Comparison of ENCODE assay signal across 17 cellular contexts in genomic region chr14:53808042-53808441, GRCh38.
DNase-seq lines count a peak whose midpoint lies in the region; ATAC-seq, FAIRE-seq and TF ChIP-seq lines count a peak whose summit lies in the region.
"Had no signal": no experiment of that assay in that cellular context is flagged by ENCODE, and none has a peak within 500 bp of the region (broad histone marks: within the 10 kb centered on the region; RNA-seq: fewer than 3 reads in every experiment).

No MANE protein-coding gene starts in this region.

- DNase-seq in A549 (ENCODE audit: low read depth in 1 of 2, low spot score in 1 of 2), result no peak
- no peak for DNase-seq in IMR-90
- DNase-seq in H1 (ENCODE audit: low read depth in 1 of 2, low spot score in 2 of 2), result no peak
- DNase-seq in iris pigment epithelial cell (ENCODE audit: low read depth), result peak; percentile 3
- no peak for DNase-seq in NCI-H2227 (lab: John Stamatoyannopoulos, UW; ENCODE audit: unreplicated experiment)
- no peak for DNase-seq in NCI-H446 treated with DMSO at 0.1 percent for 48 hours (lab: John Stamatoyannopoulos, UW)
- no peak for DNase-seq in dedifferentiated amniotic fluid mesenchymal stem cell (ENCODE audit: extremely low spot score)
- DNase-seq: BE2C; CD4-positive, alpha-beta memory T cell; DMS79; GOT3 had no signal

- ATAC-seq in A549, result no peak
- ATAC-seq in IMR-90 (ENCODE audit: low read depth), result peak; percentile 53
- ATAC-seq: HepG2 had no signal

- H3K79me2 ChIP-seq in H1 (ENCODE audit: control insufficient read depth in 1 of 2, insufficient read depth in 2 of 2, low read length in 2 of 2), result no peaks in the 10 kb centered on the region

- H3K4me1 ChIP-seq in A549, result peaks cover 11% of the 10 kb centered on the region; the same call in 2 of the 3 replicates
- peaks cover 3% of the 10 kb centered on the region; the same call in 1 of the 2 replicates for H3K4me1 ChIP-seq in IMR-90 (ENCODE audit: control insufficient read depth, insufficient read depth, low read length)
- H3K4me1 ChIP-seq in H1 (replicated peaks in 1 of 4; ENCODE audit: control insufficient read depth in 3 of 4, insufficient read depth in 4 of 4, low read length in 3 of 4), result no peaks in the 10 kb centered on the region
- H3K4me1 ChIP-seq: BE2C, HAP-1 had no signal

- H2AFZ ChIP-seq in IMR-90 (replicated peaks; ENCODE audit: low read length, poor library complexity) (no peak overlapping the region), H1 (ENCODE audit: low read length) (peak overlapping the region; percentile 46; the same call in 1 of the 2 replicates)

- H3K27me3 ChIP-seq in IMR-90 (ENCODE audit: control insufficient read depth, insufficient read depth, low read length), result no peaks in the 10 kb centered on the region; the same call in 1 of the 2 replicates
- H3K27me3 ChIP-seq in H1 (replicated peaks in 1 of 4; ENCODE audit: control insufficient read depth in 3 of 4, extremely low read depth in 1 of 4, insufficient read depth in 3 of 4, low read length in 3 of 4), result no peaks in the 10 kb centered on the region
- H3K27me3 ChIP-seq: BE2C had no signal

- no peaks in the 10 kb centered on the region for H3K79me1 ChIP-seq in IMR-90 (ENCODE audit: low read depth in 1 of 2, low read length in 2 of 2)
- no peaks in the 10 kb centered on the region for H3K79me1 ChIP-seq in H1 (ENCODE audit: low read depth, low read length)

- dilution Hi-C loops in IMR-90 (cut with HindIII; ENCODE audit: low sequenced_read_pairs, unreplicated experiment), result no loop called here

- H2BK20ac ChIP-seq in IMR-90 (ENCODE audit: low read depth, low read length) (no peak overlapping the region), H1 (ENCODE audit: low read length) (no peak overlapping the region)

- H3K27ac ChIP-seq in A549 (peak overlapping the region; percentile 5 to 8; a peak in 1 of 6 replicates), IMR-90 (ENCODE audit: insufficient read depth, low read length) (no peak overlapping the region), H1 (ENCODE audit: low read depth, low read length) (no peak overlapping the region)
- H3K27ac ChIP-seq: C4-2B had no signal

- H3K36me3 ChIP-seq in IMR-90 (ENCODE audit: control insufficient read depth, insufficient read depth, low read length) (no peaks in the 10 kb centered on the region), H1 (ENCODE audit: control insufficient read depth in 2 of 4, insufficient read depth in 4 of 4, low read length in 3 of 4) (no peaks in the 10 kb centered on the region)
- H3K36me3 ChIP-seq: BE2C, HAP-1 had no signal

- no peak overlapping the region for H3K9ac ChIP-seq in IMR-90 (ENCODE audit: low read depth, low read length)
- H3K9ac ChIP-seq in H1 (replicated peaks in 1 of 4; ENCODE audit: extremely low read depth in 1 of 4, low read depth in 3 of 4, low read length in 3 of 4), result no peak overlapping the region

- H3K4me3 ChIP-seq in A549 (no peak overlapping the region), IMR-90 (ENCODE audit: insufficient read depth, low read depth, low read length) (no peak overlapping the region), H1 (ENCODE audit: extremely low read depth in 1 of 4, insufficient read depth in 2 of 4, low read depth in 3 of 4, low read length in 4 of 4) (no peak overlapping the region)
- H3K4me3 ChIP-seq: HAP-1 had no signal

- H4K8ac ChIP-seq in IMR-90 (ENCODE audit: low read depth in 2 of 2, low read length in 2 of 2) (no peak overlapping the region), H1 (ENCODE audit: extremely low read depth, insufficient read depth, low read length) (no peak overlapping the region)

- H3K23me2 ChIP-seq in H1 (ENCODE audit: low read depth, low read length), result no peaks in the 10 kb centered on the region

- BruUV-seq in IMR-90 (replicated peaks; lab: Mats Ljungman, UMichigan), result no TSS peak

- TF ChIP-seq EP300 in A549 (IDR thresholded peaks at IDR 0.05), result no peak
- TF ChIP-seq EP300 in H1 (IDR thresholded peaks at IDR 0.05; ENCODE audit: borderline replicate concordance in 1 of 2, low read depth in 2 of 2, low read length in 2 of 2), result no peak

- in situ Hi-C loops in IMR-90 (cut with MboI; ENCODE audit: low sequenced_read_pairs), result no loop called here

- no peak overlapping the region for H2BK12ac ChIP-seq in H1 (ENCODE audit: low read depth, low read length)

- H3K56ac ChIP-seq in IMR-90 (ENCODE audit: extremely low read depth, insufficient read depth, low read length) (no peak overlapping the region), H1 (replicated peaks; ENCODE audit: insufficient read length, low read depth, low read length) (no peak overlapping the region)

- H3K14ac ChIP-seq in IMR-90 (replicated peaks; ENCODE audit: low read depth, low read length), result no peak overlapping the region
- no peak overlapping the region for H3K14ac ChIP-seq in H1 (ENCODE audit: insufficient read length)

- no peak overlapping the region for H2BK15ac ChIP-seq in IMR-90 (ENCODE audit: low read depth, low read length)
- no peak overlapping the region for H2BK15ac ChIP-seq in H1 (ENCODE audit: low read length)

- no peak overlapping the region for H2AK9ac ChIP-seq in IMR-90 (replicated peaks; ENCODE audit: low read depth, low read length, poor library complexity)

- H2BK5ac ChIP-seq in IMR-90 (ENCODE audit: low read depth, low read length, poor library complexity, severe bottlenecking), result no peak overlapping the region
- no peak overlapping the region for H2BK5ac ChIP-seq in H1 (ENCODE audit: low read depth, low read length)

- H4K91ac ChIP-seq in IMR-90 (ENCODE audit: insufficient read depth, low read depth, low read length), result no peak overlapping the region
- no peak overlapping the region for H4K91ac ChIP-seq in H1 (replicated peaks; ENCODE audit: insufficient read length, low read length)

- no peak overlapping the region for H4K5ac ChIP-seq in IMR-90 (ENCODE audit: low read depth, low read length)
- H4K5ac ChIP-seq in H1 (ENCODE audit: insufficient read length, low read depth, low read length), result no peak overlapping the region

- no peak overlapping the region for H3K23ac ChIP-seq in IMR-90 (ENCODE audit: low read depth, low read length)
- H3K23ac ChIP-seq in H1 (ENCODE audit: insufficient read length), result no peak overlapping the region

- no peak for TF ChIP-seq CTCF in A549 (IDR thresholded peaks at IDR 0.05)
- no peak for TF ChIP-seq CTCF in IMR-90 (conservative IDR thresholded peaks at IDR 0.05; ENCODE audit: low read depth, low read length)
- no peak for TF ChIP-seq CTCF in H1 (IDR thresholded peaks at IDR 0.05; ENCODE audit: control extremely low read depth in 1 of 3, insufficient read depth in 1 of 3, low read depth in 1 of 3, low read length in 3 of 3)

- no peak for FAIRE-seq in A549 (lab: Jason Lieb, UNC)
- no peak for FAIRE-seq in H1 (lab: Jason Lieb, UNC)
- FAIRE-seq: A204.1, G401.6, GM12891, HepG2 had no signal

- H3K18ac ChIP-seq in IMR-90 (ENCODE audit: low read depth, low read length) (no peak overlapping the region), H1 (ENCODE audit: extremely low read depth, low read length) (no peak overlapping the region)

- H3K9me3 ChIP-seq in A549 (no peaks in the 10 kb centered on the region), IMR-90 (ENCODE audit: control insufficient read depth, insufficient read depth, low read length) (no peaks in the 10 kb centered on the region), H1 (ENCODE audit: insufficient read depth in 2 of 2, low read depth in 1 of 2, low read length in 1 of 2) (no peaks in the 10 kb centered on the region)
- H3K9me3 ChIP-seq: BE2C, HAP-1 had no signal

- no peak overlapping the region for H3K4me2 ChIP-seq in A549
- no peak overlapping the region for H3K4me2 ChIP-seq in IMR-90 (ENCODE audit: low read depth, low read length)
- H3K4me2 ChIP-seq in H1 (ENCODE audit: insufficient read depth in 1 of 2, low read depth in 2 of 2, low read length in 2 of 2), result no peak overlapping the region

- CTCF ChIA-PET in A549 (lab: Yijun Ruan, JAX), result interaction anchor here (1.4 kb wide), 1 partner anchor 10 kb away, joined by 3 read pairs; no protein-coding TSS in a partner anchor
- CTCF ChIA-PET in IMR-90 (lab: Yijun Ruan, JAX), result no interaction called here
- CTCF ChIA-PET in H1 (lab: Charles Lee; ENCODE audit: partially characterized antibody), result interaction anchor here (1.1 to 2.3 kb wide), 5 partner anchors 9 to 156 kb away, joined by 3 to 6 read pairs (median 3); no protein-coding TSS in a partner anchor

- H4K20me1 ChIP-seq in IMR-90 (ENCODE audit: insufficient read depth, low read length) (no peaks in the 10 kb centered on the region), H1 (replicated peaks in 1 of 2; ENCODE audit: control insufficient read depth in 1 of 2, insufficient read depth in 2 of 2, low read length in 2 of 2) (no peaks in the 10 kb centered on the region)

- intact Hi-C loops in IMR-90 (cut with micrococcal nuclease), result no loop called here

- POLR2A ChIA-PET in A549 (lab: Yijun Ruan, JAX) (no interaction called here), IMR-90 (lab: Charles Lee; ENCODE audit: unreplicated experiment) (interaction anchor here (0.7 kb wide), 1 partner anchor 359 kb away, joined by 3 read pairs; no protein-coding TSS in a partner anchor), H1 (lab: Charles Lee; ENCODE audit: partially characterized antibody) (no interaction called here)

- TF ChIP-seq RAD21 in A549 (conservative IDR thresholded peaks at IDR 0.05 in 1 of 2, IDR thresholded peaks at IDR 0.05 in 1 of 2) (no peak), IMR-90 (IDR thresholded peaks at IDR 0.05; ENCODE audit: low read length) (no peak), H1 (IDR thresholded peaks at IDR 0.05 in 1 of 2, conservative IDR thresholded peaks at IDR 0.05 in 1 of 2; ENCODE audit: low read depth in 2 of 2, low read length in 2 of 2) (no peak)

- no peak for TF ChIP-seq POLR2A in A549 (IDR thresholded peaks at IDR 0.05; ENCODE audit: low read length)
- TF ChIP-seq POLR2A in IMR-90 (IDR thresholded peaks at IDR 0.05; ENCODE audit: low read depth, low read length), result no peak
- no peak for TF ChIP-seq POLR2A in H1 (IDR thresholded peaks at IDR 0.05; ENCODE audit: control extremely low read depth in 1 of 2, low read depth in 2 of 2, low read length in 2 of 2)

- H2AK5ac ChIP-seq in IMR-90 (ENCODE audit: low read depth, low read length) (no peak overlapping the region), H1 (ENCODE audit: low read depth, low read length) (no peak overlapping the region)

- no peaks in the 10 kb centered on the region for H3K9me1 ChIP-seq in IMR-90 (ENCODE audit: insufficient read depth, low read length)

- H2BK120ac ChIP-seq in IMR-90 (ENCODE audit: low read depth, low read length) (no peak overlapping the region), H1 (replicated peaks; ENCODE audit: low read depth, low read length) (no peak overlapping the region)

- H3K4ac ChIP-seq in IMR-90 (ENCODE audit: low read depth, low read length), result no peak overlapping the region
- no peak overlapping the region for H3K4ac ChIP-seq in H1 (replicated peaks; ENCODE audit: insufficient read length, low read depth, low read length)

TF ChIP-seq in A549, 52 proteins besides CTCF, POLR2A, EP300 and RAD21 (continues in another document):
- TF ChIP-seq MAFK (IDR thresholded peaks at IDR 0.05; ENCODE audit: partially characterized antibody) (peak; percentile 41), HOXB5 (CRISPR knock-in tag; IDR thresholded peaks at IDR 0.05) (no peak)

TF ChIP-seq in IMR-90, 13 proteins besides CTCF, POLR2A, EP300 and RAD21 (continues in another document):
- no peak for TF ChIP-seq RFX5 (IDR thresholded peaks at IDR 0.05; ENCODE audit: low read depth, low read length)

TF ChIP-seq in H1, 55 proteins besides CTCF, POLR2A, EP300 and RAD21 (continues in another document):
- no peak for TF ChIP-seq BRCA1 (IDR thresholded peaks at IDR 0.05; ENCODE audit: low read depth, low read length)
- TF ChIP-seq CREB1 (IDR thresholded peaks at IDR 0.05), result no peak

Comparison
In these comparisons a context has a peak if more than half of its experiments do, and no peak if none do; other contexts are left out.
1. H3K27ac ChIP-seq: peak in A549 (2 of 2); none in IMR-90 (single experiment) and H1 (single experiment).
2. Of the 18 proteins assayed by ChIP-seq in both H1 and A549: peak only in H1: none; only in A549: MAFK; in both: none; in neither: 17.